Comparison of ENCODE assay signal across 8 cellular contexts in genomic region chr5:92552206-92553160, GRCh38.
DNase-seq lines count a peak whose midpoint lies in the region; ATAC-seq and TF ChIP-seq lines count a peak whose summit lies in the region.

No MANE protein-coding gene starts in this region.

- H3K4me3 Mint-ChIP-seq in mesothelial cell of epicardium: no peak overlapping the region
- H3K4me3 Mint-ChIP-seq in activated naive CD8-positive, alpha-beta T cell treated with anti-CD3 and anti-CD28 coated beads for 36 hours: no peak overlapping the region

- ATAC-seq in GM19035 (IDR thresholded peaks at IDR 0.05; ENCODE audit: unreplicated experiment): no peak

- peak overlapping the region; percentile 48 for H3K27ac Mint-ChIP-seq in mesothelial cell of epicardium
- no peak overlapping the region for H3K27ac Mint-ChIP-seq in activated naive CD8-positive, alpha-beta T cell treated with anti-CD3 and anti-CD28 coated beads for 36 hours

- no peak for TF ChIP-seq CTCF in NB4 (IDR thresholded peaks at IDR 0.05; ENCODE audit: low read depth, low read length)
- no peak for TF ChIP-seq CTCF in mesothelial cell of epicardium (IDR thresholded peaks at IDR 0.05; ENCODE audit: unreplicated experiment)

- peaks cover 5% of the 10 kb centered on the region for H3K9me3 Mint-ChIP-seq in mesothelial cell of epicardium
- H3K9me3 Mint-ChIP-seq in activated naive CD8-positive, alpha-beta T cell treated with anti-CD3 and anti-CD28 coated beads for 36 hours: no peaks in the 10 kb centered on the region

- TF ChIP-seq POLR2A in NB4 (IDR thresholded peaks at IDR 0.05; ENCODE audit: extremely low read depth, insufficient read length): no peak

- no peaks in the 10 kb centered on the region for H3K36me3 Mint-ChIP-seq in mesothelial cell of epicardium
- H3K36me3 Mint-ChIP-seq in activated naive CD8-positive, alpha-beta T cell treated with anti-CD3 and anti-CD28 coated beads for 36 hours: no peaks in the 10 kb centered on the region

- H3K27me3 Mint-ChIP-seq in mesothelial cell of epicardium (ENCODE audit: low read depth): no peaks in the 10 kb centered on the region
- H3K27me3 Mint-ChIP-seq in activated naive CD8-positive, alpha-beta T cell treated with anti-CD3 and anti-CD28 coated beads for 36 hours: no peaks in the 10 kb centered on the region

- no peaks in the 10 kb centered on the region for H3K4me1 Mint-ChIP-seq in mesothelial cell of epicardium
- no peaks in the 10 kb centered on the region for H3K4me1 Mint-ChIP-seq in activated naive CD8-positive, alpha-beta T cell treated with anti-CD3 and anti-CD28 coated beads for 36 hours

- DNase-seq in GM04503 (ENCODE audit: low read depth) (peak; percentile 98), NB4 (ENCODE audit: low read depth) (peak; percentile 49), astrocyte of the hippocampus (ENCODE audit: low read depth, low spot score) (peak; percentile 93), mesothelial cell of epicardium (ENCODE audit: low spot score in 2 of 2, unreplicated experiment in 2 of 2) (no peak), HK-2 (ENCODE audit: unreplicated experiment) (no peak), NOMO-1 treated with dmso at 0.1 percent for 144 hours (lab: John Stamatoyannopoulos, UW; ENCODE audit: unreplicated experiment) (no peak)
- no peak for DNase-seq in activated naive CD8-positive, alpha-beta T cell treated with anti-CD3 and anti-CD28 coated beads for 36 hours

- H3K4me3 ChIP-seq in NB4 (ENCODE audit: low read depth, low read length): no peak overlapping the region

Comparison
In these comparisons a context has a peak if more than half of its experiments do, and no peak if none do; other contexts are left out.
1. DNase-seq: peak in GM04503 (single experiment), NB4 (single experiment) and astrocyte of the hippocampus (single experiment); none in mesothelial cell of epicardium (0 of 2), activated naive CD8-positive, alpha-beta T cell treated with anti-CD3 and anti-CD28 coated beads for 36 hours (single experiment), HK-2 (single experiment) and NOMO-1 treated with dmso at 0.1 percent for 144 hours (single experiment).